ENCODE assay signal across 24 cellular contexts in genomic region chr7:153217032-153217431, GRCh38.
DNase-seq lines count a peak whose midpoint lies in the region; ATAC-seq, FAIRE-seq and TF ChIP-seq lines count a peak whose summit lies in the region.
"Had no signal": no experiment of that assay in that cellular context is flagged by ENCODE, and none has a peak within 500 bp of the region (broad histone marks: within the 10 kb centered on the region; RNA-seq: fewer than 3 reads in every experiment).

No MANE protein-coding gene starts in this region.

- H3K79me2 ChIP-seq in HepG2 (ENCODE audit: insufficient read depth, low read length), result no peaks in the 10 kb centered on the region
- H3K79me2 ChIP-seq in trophoblast cell (ENCODE audit: control insufficient read depth, insufficient read depth, low read length, poor library complexity), result no peaks in the 10 kb centered on the region

- ATAC-seq in HepG2 (no peak), right lobe of liver (no peak)
- ATAC-seq: CD8-positive, alpha-beta T cell had no signal

- in situ Hi-C loops in HepG2 (cut with HindIII; ENCODE audit: extremely low pct_ligation_motif_present, low pct_unique_long_range_greater_than_20kb), result no loop called here

- TF ChIP-seq RAD21 in HepG2 (CRISPR knock-in tag; IDR thresholded peaks at IDR 0.05), result no peak

- H2AFZ ChIP-seq in HepG2 (ENCODE audit: low read length) (no peak overlapping the region), trophoblast cell (ENCODE audit: insufficient read depth, low read length, poor library complexity) (no peak overlapping the region)
- H2AFZ ChIP-seq: GM23248 had no signal

- H3K79me1 ChIP-seq in trophoblast cell (ENCODE audit: low read length), result no peaks in the 10 kb centered on the region

- H2BK120ac ChIP-seq in trophoblast cell (ENCODE audit: insufficient read depth, low read length, poor library complexity), result no peak overlapping the region

- no peak overlapping the region for H3K4ac ChIP-seq in trophoblast cell (ENCODE audit: low read depth, low read length)

- FAIRE-seq in HepG2 (lab: Jason Lieb, UNC), result no peak
- no peak for FAIRE-seq in GM12891 (lab: Jason Lieb, UNC)
- FAIRE-seq: A204.1, GM12892, GM19239, H1 had no signal

- H4K20me1 ChIP-seq in HepG2 (ENCODE audit: insufficient read depth, low read length), result no peaks in the 10 kb centered on the region; the same call in 1 of the 2 replicates
- H4K20me1 ChIP-seq: BLaER1 had no signal

- BruUV-seq in HepG2 (replicated peaks; lab: Mats Ljungman, UMichigan), result no TSS peak

- DNase-seq in DMS 273 (lab: John Stamatoyannopoulos, UW; ENCODE audit: unreplicated experiment), result peak; percentile 43
- no peak for DNase-seq in DMS 273 treated with DMSO at 0.1 percent for 48 hours (lab: John Stamatoyannopoulos, UW)
- DNase-seq in HepG2 (ENCODE audit: low spot score), result no peak
- DNase-seq in right lobe of liver, result no peak
- peak; percentile 24 for DNase-seq in NCI-H69 (lab: John Stamatoyannopoulos, UW)
- DNase-seq in trophoblast cell, result no peak
- DNase-seq in GM12891 (ENCODE audit: insufficient read length, low spot score), result no peak
- DNase-seq in activated naive CD4-positive, alpha-beta T cell treated with Interleukin-2 at 50 U/mL for 16 hours, result no peak
- DNase-seq: Caco-2; CD4-positive, CD25-positive, alpha-beta regulatory T cell; CD8-positive, alpha-beta T cell; DMS53; DMS79 treated with DMSO at 0.1 percent for 48 hours; GF-D8; GM23248; H7; HCEC 1CT had no signal

- H2BK5ac ChIP-seq in trophoblast cell (ENCODE audit: low read depth, low read length, poor library complexity), result no peak overlapping the region

- TF ChIP-seq EP300 in HepG2 (IDR thresholded peaks at IDR 0.05; ENCODE audit: low read depth in 2 of 2, low read length in 2 of 2), result no peak
- no peak for TF ChIP-seq EP300 in HepG2 (CRISPR knock-in tag; IDR thresholded peaks at IDR 0.05; ENCODE audit: borderline replicate concordance)

- no peak overlapping the region for H3K23ac ChIP-seq in trophoblast cell (ENCODE audit: low read length)

- WGBS in HepG2 (ENCODE audit: low lambda C conversion rate), result 59% methylated on average over 8 of the region's 8 CpGs
- 83% methylated on average over 4 of the region's 8 CpGs for WGBS in right lobe of liver (ENCODE audit: insufficient coverage, low coverage, low lambda C conversion rate, missing lambda C conversion rate)
- no CpG with 5 or more reads among the region's 8 CpGs for WGBS in trophoblast cell (ENCODE audit: extremely low coverage, insufficient coverage, insufficient read length)

- no peak overlapping the region for H3K9ac ChIP-seq in HepG2 (ENCODE audit: insufficient read depth, low read depth, low read length)
- no peak overlapping the region for H3K9ac ChIP-seq in trophoblast cell (ENCODE audit: low read length)
- H3K9ac ChIP-seq: BLaER1, GM23248 had no signal

- H3K4me2 ChIP-seq in HepG2 (ENCODE audit: low read depth, low read length) (no peak overlapping the region), trophoblast cell (ENCODE audit: low read length) (no peak overlapping the region)
- H3K4me2 ChIP-seq: BLaER1 had no signal

- TF ChIP-seq CTCF in HepG2 (CRISPR knock-in tag; IDR thresholded peaks at IDR 0.05) (no peak), right lobe of liver (IDR thresholded peaks at IDR 0.05) (no peak)

- no peak overlapping the region for H3K18ac ChIP-seq in trophoblast cell (ENCODE audit: low read length)

- H3K4me1 ChIP-seq in HepG2 (ENCODE audit: insufficient read depth, low read length), result no peaks in the 10 kb centered on the region
- H3K4me1 ChIP-seq in right lobe of liver, result no peaks in the 10 kb centered on the region
- no peaks in the 10 kb centered on the region for H3K4me1 ChIP-seq in trophoblast cell (ENCODE audit: control insufficient read depth in 1 of 2, insufficient read depth in 2 of 2, low read length in 2 of 2)
- H3K4me1 ChIP-seq: BLaER1, Caco-2 had no signal

- POLR2A ChIA-PET in HepG2 (lab: Yijun Ruan, JAX), result no interaction called here

- H3K14ac ChIP-seq in trophoblast cell (ENCODE audit: low read length), result no peak overlapping the region

- H3K27me3 ChIP-seq in HepG2 (ENCODE audit: control insufficient read depth in 1 of 2, insufficient read depth in 2 of 2, low read length in 2 of 2) (no peaks in the 10 kb centered on the region), right lobe of liver (no peaks in the 10 kb centered on the region), trophoblast cell (ENCODE audit: insufficient read depth, low read length) (no peaks in the 10 kb centered on the region)
- H3K27me3 ChIP-seq: BLaER1 had no signal

- CTCF ChIA-PET in HepG2 (lab: Yijun Ruan, JAX; ENCODE audit: low intra/inter-chr PET ratio, low total read pairs), result no interaction called here

- H4K8ac ChIP-seq in trophoblast cell (ENCODE audit: low read depth, low read length), result no peak overlapping the region

- TF ChIP-seq POLR2A in HepG2 (IDR thresholded peaks at IDR 0.05; ENCODE audit: insufficient read depth in 1 of 2, low read depth in 2 of 2, low read length in 2 of 2), result no peak
- TF ChIP-seq POLR2A in right lobe of liver (IDR thresholded peaks at IDR 0.05), result no peak
- no peak for TF ChIP-seq POLR2A in GM12891 (IDR thresholded peaks at IDR 0.05; ENCODE audit: low read depth, low read length)

- no peak overlapping the region for H3K27ac ChIP-seq in HepG2 (ENCODE audit: extremely low read length, insufficient read depth, low read length)
- H3K27ac ChIP-seq in right lobe of liver, result no peak overlapping the region
- no peak overlapping the region for H3K27ac ChIP-seq in trophoblast cell (ENCODE audit: low read depth, low read length)
- H3K27ac ChIP-seq: 22Rv1, BLaER1, C4-2B, GM23248 had no signal

- no peaks in the 10 kb centered on the region for H3K36me3 ChIP-seq in HepG2 (replicated peaks in 1 of 2; ENCODE audit: control insufficient read depth in 1 of 2, insufficient read depth in 2 of 2, low read length in 2 of 2)
- H3K36me3 ChIP-seq in right lobe of liver, result no peaks in the 10 kb centered on the region
- H3K36me3 ChIP-seq in trophoblast cell (ENCODE audit: control insufficient read depth in 1 of 2, insufficient read depth in 2 of 2, low read length in 2 of 2), result no peaks in the 10 kb centered on the region
- H3K36me3 ChIP-seq: BLaER1 had no signal

- intact Hi-C loops in HepG2 (cut with micrococcal nuclease; ENCODE audit: unreplicated experiment) (no loop called here), right lobe of liver (cut with DNase I) (no loop called here)

- H3K4me3 ChIP-seq in HepG2 (replicated peaks in 1 of 3; ENCODE audit: insufficient read depth in 1 of 3, low read depth in 2 of 3, low read length in 3 of 3), result no peak overlapping the region
- no peak overlapping the region for H3K4me3 ChIP-seq in right lobe of liver
- peak overlapping the region; percentile 18 for H3K4me3 ChIP-seq in trophoblast cell (ENCODE audit: low read depth, low read length)
- H3K4me3 ChIP-seq: BLaER1, GM23248 had no signal

- no peak overlapping the region for H4K12ac ChIP-seq in trophoblast cell (ENCODE audit: low read depth, low read length)

- peaks cover 17% of the 10 kb centered on the region; the same call in 1 of the 2 replicates for H3K9me3 ChIP-seq in HepG2 (ENCODE audit: low read length)
- peaks cover 0 to 7% (median 3%) of the 10 kb centered on the region in 4 donors for H3K9me3 ChIP-seq in right lobe of liver
- peaks cover 3% of the 10 kb centered on the region for H3K9me3 ChIP-seq in trophoblast cell (ENCODE audit: insufficient read depth, low read depth, low read length)
- H3K9me3 ChIP-seq: Caco-2 had no signal

- no peak overlapping the region for H2BK12ac ChIP-seq in trophoblast cell (ENCODE audit: low read length)

- no peak overlapping the region for H2AK5ac ChIP-seq in trophoblast cell (ENCODE audit: low read length)

- no peak overlapping the region for H4K91ac ChIP-seq in trophoblast cell (ENCODE audit: low read depth, low read length)

TF ChIP-seq in HepG2, 621 proteins besides CTCF, POLR2A, EP300 and RAD21:
- TF ChIP-seq CEBPB (IDR thresholded peaks at IDR 0.05; ENCODE audit: borderline replicate concordance, low read depth, low read length), result peak; percentile 11; the same call in 1 of the 2 replicates
- peak in 1 of 2 experiments; percentile 41; a peak in 1 of 4 replicates for TF ChIP-seq ATF4 (CRISPR knock-in tag; IDR thresholded peaks at IDR 0.05)
- TF ChIP-seq ZNF180 (CRISPR knock-in tag; IDR thresholded peaks at IDR 0.05; ENCODE audit: borderline replicate concordance, low read depth), result no peak
TF ChIP-seq in HepG2: peak in this region for 2.

TF ChIP-seq in GM12891, 5 proteins besides CTCF, POLR2A, EP300 and RAD21:
- TF ChIP-seq SPI1 (IDR thresholded peaks at IDR 0.05; ENCODE audit: low read depth, low read length), result no peak
- no peak for TF ChIP-seq POU2F2 (IDR thresholded peaks at IDR 0.05; ENCODE audit: low read depth, low read length)
- TF ChIP-seq TAF1 (IDR thresholded peaks at IDR 0.05; ENCODE audit: low read depth, low read length), result no peak
- no peak for TF ChIP-seq POLR2AphosphoS5 (IDR thresholded peaks at IDR 0.05; ENCODE audit: low read depth, low read length)
- no peak for TF ChIP-seq PAX5 (IDR thresholded peaks at IDR 0.05; ENCODE audit: insufficient read depth, low read length, severe bottlenecking)

Comparison
In these comparisons a context has a peak if more than half of its experiments do, and no peak if none do; other contexts are left out.
1. DNase-seq: peak in DMS 273 (single experiment) and NCI-H69 (single experiment); none in DMS 273 treated with DMSO at 0.1 percent for 48 hours (single experiment), HepG2 (single experiment), right lobe of liver (0 of 3), trophoblast cell (0 of 2), GM12891 (single experiment) and activated naive CD4-positive, alpha-beta T cell treated with Interleukin-2 at 50 U/mL for 16 hours (single experiment).